ENCODE assay signal across 18 cellular contexts in genomic region chr22:46352276-46352675, GRCh38.
"Had no signal": no experiment of that assay in that cellular context is flagged by ENCODE, and none has a peak within 500 bp of the region (broad histone marks: within the 10 kb centered on the region; RNA-seq: fewer than 3 reads in every experiment).

No MANE protein-coding gene starts in this region.

- H3K4me3 ChIP-seq: breast epithelium, left lung, neural progenitor cell, right lobe of liver had no signal

- H3K4me1 Mint-ChIP-seq: activated CD4-positive, alpha-beta memory T cell treated with anti-CD3 and anti-CD28 coated beads, Interleukin-2, amount 10 ng/mL, durations not matched to agents 7 days and 5 days; activated CD8-positive, alpha-beta memory T cell treated with anti-CD3 and anti-CD28 coated beads, Interleukin-2, amount 10 ng/mL, durations not matched to agents 7 days and 5 days had no signal

- ATAC-seq: activated CD8-positive, alpha-beta memory T cell treated with anti-CD3 and anti-CD28 coated beads, Interleukin-2, amount 10 ng/mL, durations not matched to agents 7 days and 5 days; naive thymus-derived CD4-positive, alpha-beta T cell; stimulated activated effector memory CD8-positive, alpha-beta T cell treated with anti-CD3 and anti-CD28 coated beads, Interleukin-12 subunit alpha, Interleukin-12 subunit beta, amount 100 ng/mL, for 72 hours had no signal

- H3K9me3 Mint-ChIP-seq: activated CD4-positive, alpha-beta memory T cell treated with anti-CD3 and anti-CD28 coated beads, Interleukin-2, amount 10 ng/mL, durations not matched to agents 7 days and 5 days; activated naive CD4-positive, alpha-beta T cell treated with anti-CD3 and anti-CD28 coated beads for 36 hours; activated T-helper 2 cell treated with anti-CD3 and anti-CD28 coated beads, Interferon-gamma antibody, Interleukin-2, Interleukin-4, amounts not matched to agents 10 μg/mL and 5 μg/mL and 100 μg/mL, durations not matched to agents 14 hours and 24 hours and 36 hours; dendritic cell treated with granulocyte-macrophage colony-stimulating factor and Interleukin-4, amounts not matched to agents 40 ng/mL and 50 ng/mL, for 4 days; naive thymus-derived CD4-positive, alpha-beta T cell; neural progenitor cell; stimulated activated effector memory CD8-positive, alpha-beta T cell treated with anti-CD3 and anti-CD28 coated beads, Interleukin-12 subunit alpha, Interleukin-12 subunit beta, amount 100 ng/mL, for 72 hours had no signal

- DNase-seq: activated CD4-positive, alpha-beta memory T cell treated with anti-CD3 and anti-CD28 coated beads, Interleukin-2, amount 10 ng/mL, durations not matched to agents 7 days and 5 days; activated CD4-positive, alpha-beta T cell treated with anti-CD3 and anti-CD28 coated beads for 48 hours; activated CD4-positive, CD25-positive, alpha-beta regulatory T cell; activated CD8-positive, alpha-beta memory T cell treated with anti-CD3 and anti-CD28 coated beads, Interleukin-2, amount 10 ng/mL, durations not matched to agents 7 days and 5 days; activated naive CD4-positive, alpha-beta T cell treated with anti-CD3 and anti-CD28 coated beads for 36 hours; effector memory CD4-positive, alpha-beta T cell; hippocampal formation; islet precursor cell; naive thymus-derived CD4-positive, alpha-beta T cell; right lobe of liver; stimulated activated CD4-positive, alpha-beta T cell treated with anti-CD3 and anti-CD28 coated beads, Interleukin-4, amount 100 ng/mL, for 1 hour; T1000 had no signal

- H3K4me3 Mint-ChIP-seq: activated CD4-positive, alpha-beta memory T cell treated with anti-CD3 and anti-CD28 coated beads, Interleukin-2, amount 10 ng/mL, durations not matched to agents 7 days and 5 days; activated CD8-positive, alpha-beta memory T cell treated with anti-CD3 and anti-CD28 coated beads, Interleukin-2, amount 10 ng/mL, durations not matched to agents 7 days and 5 days; activated naive CD4-positive, alpha-beta T cell treated with anti-CD3 and anti-CD28 coated beads for 36 hours; dendritic cell treated with granulocyte-macrophage colony-stimulating factor and Interleukin-4, amounts not matched to agents 40 ng/mL and 50 ng/mL, for 4 days; naive thymus-derived CD4-positive, alpha-beta T cell; neural progenitor cell; stimulated activated effector memory CD8-positive, alpha-beta T cell treated with anti-CD3 and anti-CD28 coated beads, Interleukin-12 subunit alpha, Interleukin-12 subunit beta, amount 100 ng/mL, for 72 hours had no signal

- H3K27ac ChIP-seq: breast epithelium, neural progenitor cell, right lobe of liver had no signal

- H3K4me1 ChIP-seq: breast epithelium, neural progenitor cell, right lobe of liver had no signal

- H3K36me3 ChIP-seq: neural progenitor cell had no signal

- H3K27ac Mint-ChIP-seq: activated CD4-positive, alpha-beta memory T cell treated with anti-CD3 and anti-CD28 coated beads, Interleukin-2, amount 10 ng/mL, durations not matched to agents 7 days and 5 days; activated CD8-positive, alpha-beta memory T cell treated with anti-CD3 and anti-CD28 coated beads, Interleukin-2, amount 10 ng/mL, durations not matched to agents 7 days and 5 days; activated naive CD4-positive, alpha-beta T cell treated with anti-CD3 and anti-CD28 coated beads for 36 hours; activated T-helper 2 cell treated with anti-CD3 and anti-CD28 coated beads, Interferon-gamma antibody, Interleukin-2, Interleukin-4, amounts not matched to agents 10 μg/mL and 5 μg/mL and 100 μg/mL, durations not matched to agents 14 hours and 24 hours and 36 hours; dendritic cell treated with granulocyte-macrophage colony-stimulating factor and Interleukin-4, amounts not matched to agents 40 ng/mL and 50 ng/mL, for 4 days; naive thymus-derived CD4-positive, alpha-beta T cell; neural progenitor cell; stimulated activated effector memory CD8-positive, alpha-beta T cell treated with anti-CD3 and anti-CD28 coated beads, Interleukin-12 subunit alpha, Interleukin-12 subunit beta, amount 100 ng/mL, for 72 hours had no signal

- H3K27me3 Mint-ChIP-seq: activated CD4-positive, alpha-beta memory T cell treated with anti-CD3 and anti-CD28 coated beads, Interleukin-2, amount 10 ng/mL, durations not matched to agents 7 days and 5 days; activated CD8-positive, alpha-beta memory T cell treated with anti-CD3 and anti-CD28 coated beads, Interleukin-2, amount 10 ng/mL, durations not matched to agents 7 days and 5 days; dendritic cell treated with granulocyte-macrophage colony-stimulating factor and Interleukin-4, amounts not matched to agents 40 ng/mL and 50 ng/mL, for 4 days; naive thymus-derived CD4-positive, alpha-beta T cell had no signal

- H3K9me3 ChIP-seq: breast epithelium, left lung, right lobe of liver had no signal
